ENCODE assay signal across 9 cellular contexts in the genomic region with DNA sequence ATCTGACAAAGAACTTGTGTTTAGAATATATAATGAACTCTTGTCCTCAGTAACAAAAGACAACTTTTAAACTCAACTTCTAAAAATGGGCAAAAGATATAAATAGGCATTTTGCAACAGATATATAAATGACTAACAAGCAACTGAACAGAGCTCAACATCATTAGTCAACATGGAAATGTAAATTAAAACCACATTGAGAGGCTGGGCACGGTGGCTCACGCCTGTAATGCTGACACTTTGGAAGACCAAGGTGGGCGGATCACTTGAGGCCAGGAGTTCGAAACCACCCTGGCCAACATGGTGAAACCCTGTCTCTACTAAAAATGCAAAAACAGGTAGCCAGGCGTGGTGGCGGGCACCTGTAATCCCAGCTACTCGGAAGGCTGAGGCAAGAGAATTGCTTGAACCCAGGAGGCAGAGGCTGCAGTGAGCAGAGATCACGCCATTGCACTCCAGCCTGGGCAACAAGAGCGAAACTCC. TPM values are rescaled to one million over a fixed set of nuclear protein-coding genes. Genes with fewer than 3 reads are reported as not detected.
A peak's percentile ranks its signal among the peaks of the same experiment; 100 is the strongest.
DNase-seq lines count a peak whose midpoint lies in the region; ATAC-seq and TF ChIP-seq lines count a peak whose summit lies in the region.
"Not testable (repeated sequence)": the region's sequence is repeated elsewhere in the genome, so short reads cannot be mapped to it uniquely, and the experiment has no call there.
"Had no signal": no experiment of that assay in that cellular context is flagged by ENCODE, and none has a peak within 500 bp of the region (broad histone marks: within the 10 kb centered on the region; RNA-seq: fewer than 3 reads in every experiment).

No MANE protein-coding gene starts in this region.

- H3K4me1 Mint-ChIP-seq in activated CD4-positive, alpha-beta T cell treated with anti-CD3 and anti-CD28 coated beads, Interleukin-2, amount 10 ng/mL, durations not matched to agents 24 days and 14 days: not testable (repeated sequence)

- H3K27me3 Mint-ChIP-seq in activated CD4-positive, alpha-beta T cell treated with anti-CD3 and anti-CD28 coated beads, Interleukin-2, amount 10 ng/mL, durations not matched to agents 24 days and 14 days: not testable (repeated sequence)

- not testable (repeated sequence) for H3K4me1 ChIP-seq in osteoblast (ENCODE audit: insufficient read depth, low read length)

- DNase-seq in AG04450 (ENCODE audit: low read depth, low spot score): peak; percentile 89
- DNase-seq in NOMO-1 (lab: John Stamatoyannopoulos, UW; ENCODE audit: unreplicated experiment in 2 of 2): peak; percentile 63 to 85
- not testable (repeated sequence) for DNase-seq in activated CD4-positive, alpha-beta T cell treated with anti-CD3 and anti-CD28 coated beads, Interleukin-2, amount 10 ng/mL, durations not matched to agents 24 days and 14 days
- DNase-seq in choroid plexus epithelial cell (ENCODE audit: low read depth): peak; percentile 28
- peak; percentile 85 for DNase-seq in osteoblast (ENCODE audit: insufficient read length, low spot score, missing footprints)

- H3K79me2 ChIP-seq in osteoblast (ENCODE audit: insufficient read depth, low read length): not testable (repeated sequence)

- CTCF ChIA-PET in AG04450 (lab: Charles Lee): not testable (repeated sequence)

- not testable (repeated sequence) for H3K4me3 Mint-ChIP-seq in activated CD4-positive, alpha-beta T cell treated with anti-CD3 and anti-CD28 coated beads, Interleukin-2, amount 10 ng/mL, durations not matched to agents 24 days and 14 days

- not testable (repeated sequence) for H2AFZ ChIP-seq in osteoblast (ENCODE audit: low read length)

- H3K27me3 ChIP-seq in AG04450 (ENCODE audit: control insufficient read depth, insufficient read depth, low read length); osteoblast (ENCODE audit: insufficient read depth, low read length): not testable (repeated sequence)

- H3K36me3 Mint-ChIP-seq in activated CD4-positive, alpha-beta T cell treated with anti-CD3 and anti-CD28 coated beads, Interleukin-2, amount 10 ng/mL, durations not matched to agents 24 days and 14 days (ENCODE audit: low read depth): not testable (repeated sequence)

- not testable (repeated sequence) for H3K36me3 ChIP-seq in osteoblast (ENCODE audit: insufficient read depth, low read length)

- TF ChIP-seq CTCF in AG04450 (IDR thresholded peaks at IDR 0.05; ENCODE audit: low read depth, low read length); choroid plexus epithelial cell (conservative IDR thresholded peaks at IDR 0.05; ENCODE audit: low read depth, low read length); osteoblast (IDR thresholded peaks at IDR 0.05; ENCODE audit: extremely low read depth, low read depth, low read length): not testable (repeated sequence)

- POLR2A ChIA-PET in AG04450 (lab: Yijun Ruan, JAX): interaction anchor here (0.9 kb wide), 1 partner anchor 946 kb away, joined by 3 read pairs; no protein-coding TSS in a partner anchor

- H3K27ac Mint-ChIP-seq in activated CD4-positive, alpha-beta T cell treated with anti-CD3 and anti-CD28 coated beads, Interleukin-2, amount 10 ng/mL, durations not matched to agents 24 days and 14 days: peak overlapping the region; percentile 14

- H3K9me3 Mint-ChIP-seq in activated CD4-positive, alpha-beta T cell treated with anti-CD3 and anti-CD28 coated beads, Interleukin-2, amount 10 ng/mL, durations not matched to agents 24 days and 14 days: not testable (repeated sequence)

- intact Hi-C loops in activated CD4-positive, alpha-beta T cell treated with anti-CD3 and anti-CD28 coated beads, Interleukin-2, amount 10 ng/mL, durations not matched to agents 24 days and 14 days (cut with micrococcal nuclease): loop anchor here (2.0 kb wide), 1 partner anchor 48 kb away; a partner anchor contains a TSS

- not testable (repeated sequence) for H3K4me3 ChIP-seq in AG04450 (ENCODE audit: low read depth, low read length); choroid plexus epithelial cell (ENCODE audit: low read depth, low read length); osteoblast (ENCODE audit: insufficient read depth, low read length)

- H3K4me2 ChIP-seq in osteoblast (ENCODE audit: insufficient read depth, low read length): not testable (repeated sequence)

- ATAC-seq in GM18498 (IDR thresholded peaks at IDR 0.05; ENCODE audit: unreplicated experiment) (peak; percentile 41), GM21717 (IDR thresholded peaks at IDR 0.05; ENCODE audit: unreplicated experiment) (peak; percentile 39), HG03175 (IDR thresholded peaks at IDR 0.05; ENCODE audit: unreplicated experiment) (peak; percentile 47)

- H3K27ac ChIP-seq in AG04450 (ENCODE audit: low read depth, low read length) (peak overlapping the region; percentile 72), osteoblast (ENCODE audit: low read depth, low read length) (peak overlapping the region; percentile 47)

- H3K9me3 ChIP-seq in AG04450 (ENCODE audit: control insufficient read depth, insufficient read depth, low read length); osteoblast (ENCODE audit: low read depth, low read length): not testable (repeated sequence)

- H4K20me1 ChIP-seq in osteoblast (ENCODE audit: insufficient read depth, low read length): not testable (repeated sequence)

RNA-seq across cellular contexts. Expression of a gene that starts 40.1 kb away (rescaled TPM):
- polyA plus RNA-seq in AG04450 (2011; rRNA removed): 2.7 and 2.9 TPM in 2 replicates
- 0.37 TPM in 1 of 2 replicates, not detected in the other for polyA minus RNA-seq in AG04450 (2011; rRNA and poly(A)+ RNA removed)
- 110 and 111 TPM in 2 replicates for total RNA-seq in activated CD4-positive, alpha-beta T cell treated with anti-CD3 and anti-CD28 coated beads, Interleukin-2, amount 10 ng/mL, durations not matched to agents 24 days and 14 days
- total RNA-seq in osteoblast: 0.29 TPM in 1 of 2 replicates, not detected in the other
- total RNA-seq: osteocyte had no signal

RNA-seq across cellular contexts. Expression of a gene that starts 48.4 kb away (rescaled TPM):
- 132 and 166 TPM in 2 replicates for polyA plus RNA-seq in AG04450 (2011; rRNA removed)
- 71.1 and 102 TPM in 2 replicates for polyA minus RNA-seq in AG04450 (2011; rRNA and poly(A)+ RNA removed)
- 40.4 and 43.5 TPM in 2 replicates for total RNA-seq in activated CD4-positive, alpha-beta T cell treated with anti-CD3 and anti-CD28 coated beads, Interleukin-2, amount 10 ng/mL, durations not matched to agents 24 days and 14 days
- 109 and 112 TPM in 2 replicates for total RNA-seq in osteoblast

Comparison
In these comparisons a context has a peak if more than half of its experiments do, and no peak if none do; other contexts are left out.
1. RNA of a gene that starts 40.1 kb away (total RNA-seq): 110 to 111 TPM in activated CD4-positive, alpha-beta T cell treated with anti-CD3 and anti-CD28 coated beads, Interleukin-2, amount 10 ng/mL, durations not matched to agents 24 days and 14 days; 0.29 TPM in osteoblast; every median in the first group is over 10 times any median in the second.
2. Peak in every context shown above with its lines, with median percentiles within 50 percentile points of each other: ATAC-seq.